10 cellular contexts compared by ENCODE assay signal in genomic region chr5:142296914-142297417, GRCh38. TPM values are rescaled to one million over a fixed set of nuclear protein-coding genes. Genes with fewer than 3 reads are reported as not detected.
A peak's percentile ranks its signal among the peaks of the same experiment; 100 is the strongest.
DNase-seq lines count a peak whose midpoint lies in the region; ATAC-seq and TF ChIP-seq lines count a peak whose summit lies in the region.
"Had no signal": no experiment of that assay in that cellular context is flagged by ENCODE, and none has a peak within 500 bp of the region (broad histone marks: within the 10 kb centered on the region; RNA-seq: fewer than 3 reads in every experiment).

No MANE protein-coding gene starts in this region.

- peak; percentile 10 for DNase-seq in HS-5 (ENCODE audit: low read depth)
- peak; percentile 75 for DNase-seq in dedifferentiated amniotic fluid mesenchymal stem cell (ENCODE audit: extremely low spot score)
- no peak for DNase-seq in left lobe of liver (ENCODE audit: low spot score)
- DNase-seq in upper lobe of right lung, result no peak
- DNase-seq in stimulated activated effector memory CD8-positive, alpha-beta T cell treated with anti-CD3 and anti-CD28 coated beads, Interleukin-12 subunit alpha, Interleukin-12 subunit beta, amount 100 ng/mL, for 72 hours (ENCODE audit: low spot score in 2 of 2), result no peak
- no peak for DNase-seq in posterior cingulate gyrus
- DNase-seq in G401 (ENCODE audit: low spot score), result no peak
- DNase-seq: NCI-H774, T-helper 9 cell had no signal

- H3K4me1 ChIP-seq in upper lobe of right lung, result peaks cover 15% of the 10 kb centered on the region

- H3K27me3 ChIP-seq in upper lobe of right lung, result no peaks in the 10 kb centered on the region

- no peak overlapping the region for H3K27ac Mint-ChIP-seq in stimulated activated effector memory CD8-positive, alpha-beta T cell treated with anti-CD3 and anti-CD28 coated beads, Interleukin-12 subunit alpha, Interleukin-12 subunit beta, amount 100 ng/mL, for 72 hours
- H3K27ac Mint-ChIP-seq: dendritic cell treated with granulocyte-macrophage colony-stimulating factor and Interleukin-4, amounts not matched to agents 40 ng/mL and 50 ng/mL, for 4 days had no signal

- no peak overlapping the region for H3K4me3 Mint-ChIP-seq in stimulated activated effector memory CD8-positive, alpha-beta T cell treated with anti-CD3 and anti-CD28 coated beads, Interleukin-12 subunit alpha, Interleukin-12 subunit beta, amount 100 ng/mL, for 72 hours
- H3K4me3 Mint-ChIP-seq: dendritic cell treated with granulocyte-macrophage colony-stimulating factor and Interleukin-4, amounts not matched to agents 40 ng/mL and 50 ng/mL, for 4 days had no signal

- peaks cover 15% of the 10 kb centered on the region for H3K4me1 Mint-ChIP-seq in stimulated activated effector memory CD8-positive, alpha-beta T cell treated with anti-CD3 and anti-CD28 coated beads, Interleukin-12 subunit alpha, Interleukin-12 subunit beta, amount 100 ng/mL, for 72 hours

- in situ Hi-C loops in G401 (cut with HindIII; ENCODE audit: low sequenced_read_pairs), result no loop called here

- intact Hi-C loops in upper lobe of right lung (cut with DNase I), result no loop called here
- intact Hi-C loops in posterior cingulate gyrus (cut with DNase I), result no loop called here

- no peak overlapping the region for H3K4me3 ChIP-seq in upper lobe of right lung

- no peaks in the 10 kb centered on the region for H3K9me3 ChIP-seq in upper lobe of right lung

- H3K27ac ChIP-seq in upper lobe of right lung, result no peak overlapping the region

- H3K36me3 ChIP-seq in upper lobe of right lung, result no peaks in the 10 kb centered on the region

- H3K9me3 Mint-ChIP-seq in stimulated activated effector memory CD8-positive, alpha-beta T cell treated with anti-CD3 and anti-CD28 coated beads, Interleukin-12 subunit alpha, Interleukin-12 subunit beta, amount 100 ng/mL, for 72 hours, result no peaks in the 10 kb centered on the region
- H3K9me3 Mint-ChIP-seq: dendritic cell treated with granulocyte-macrophage colony-stimulating factor and Interleukin-4, amounts not matched to agents 40 ng/mL and 50 ng/mL, for 4 days had no signal

- ATAC-seq in left lobe of liver (peak; percentile 56), upper lobe of right lung (peak; percentile 38)
- no peak for ATAC-seq in stimulated activated effector memory CD8-positive, alpha-beta T cell treated with anti-CD3 and anti-CD28 coated beads, Interleukin-12 subunit alpha, Interleukin-12 subunit beta, amount 100 ng/mL, for 72 hours

- no peaks in the 10 kb centered on the region for H3K36me3 Mint-ChIP-seq in stimulated activated effector memory CD8-positive, alpha-beta T cell treated with anti-CD3 and anti-CD28 coated beads, Interleukin-12 subunit alpha, Interleukin-12 subunit beta, amount 100 ng/mL, for 72 hours

- no peak for TF ChIP-seq CTCF in upper lobe of right lung (IDR thresholded peaks at IDR 0.05)

RNA-seq across cellular contexts. Expression of gene SPRY4, which starts 27.9 kb away (rescaled TPM):
- 6.9 TPM for total RNA-seq in left lobe of liver
- total RNA-seq in upper lobe of right lung, result 89.8 TPM
- 6.5 and 7.9 TPM in 2 replicates for total RNA-seq in G401 (2014; rRNA removed; shearing (Covaris generic))

Comparison
In these comparisons a context has a peak if more than half of its experiments do, and no peak if none do; other contexts are left out.
1. DNase-seq: peak in HS-5 (single experiment) and dedifferentiated amniotic fluid mesenchymal stem cell (single experiment); none in left lobe of liver (single experiment), upper lobe of right lung (single experiment), stimulated activated effector memory CD8-positive, alpha-beta T cell treated with anti-CD3 and anti-CD28 coated beads, Interleukin-12 subunit alpha, Interleukin-12 subunit beta, amount 100 ng/mL, for 72 hours (0 of 2), posterior cingulate gyrus (0 of 10) and G401 (single experiment).
2. RNA of gene SPRY4, which starts 27.9 kb away (total RNA-seq): 89.8 TPM in upper lobe of right lung (single experiment); 6.5 to 7.9 TPM in G401 and 6.9 TPM in left lobe of liver (single experiment); every median in the first group is over 10 times any median in the second.